In genomic region chr2:189440644-189440946, GRCh38 we compare ENCODE assay signal across 8 cellular contexts. TPM values are rescaled to one million over a fixed set of nuclear protein-coding genes. Genes with fewer than 3 reads are reported as not detected.
A peak's percentile ranks its signal among the peaks of the same experiment; 100 is the strongest.
DNase-seq lines count a peak whose midpoint lies in the region; ATAC-seq, FAIRE-seq and TF ChIP-seq lines count a peak whose summit lies in the region.

No MANE protein-coding gene starts in this region.

- H3K36me3 ChIP-seq in HepG2 (replicated peaks in 1 of 2; ENCODE audit: control insufficient read depth in 1 of 2, insufficient read depth in 2 of 2, low read length in 2 of 2), result peaks cover 0 to 8% of the 10 kb centered on the region in 2 experiments; a peak in 1 of 5 replicates
- peaks cover 0 to 6% (median 0%) of the 10 kb centered on the region in 3 donors for H3K36me3 ChIP-seq in tibial nerve

- H3K9me3 ChIP-seq in HepG2 (ENCODE audit: low read length) (no peaks in the 10 kb centered on the region), tibial nerve (no peaks in the 10 kb centered on the region)

- H3K4me1 ChIP-seq in HepG2 (ENCODE audit: insufficient read depth, low read length) (peaks cover 45% of the 10 kb centered on the region), tibial nerve (peaks cover 0 to 38% (median 13%) of the 10 kb centered on the region in 4 donors)

- no peak overlapping the region for H3K4me3 Mint-ChIP-seq in activated CD4-positive, alpha-beta T cell treated with anti-CD3 and anti-CD28 coated beads, Interleukin-2, amount 10 ng/mL, durations not matched to agents 24 days and 14 days

- ATAC-seq in HG03280 (IDR thresholded peaks at IDR 0.05; ENCODE audit: unreplicated experiment), result peak; percentile 26
- ATAC-seq in HepG2, result peak; percentile 66

- H3K4me3 ChIP-seq in astrocyte of the spinal cord (ENCODE audit: low read depth, low read length), result peak overlapping the region; percentile 86
- H3K4me3 ChIP-seq in HepG2 (replicated peaks in 1 of 3; ENCODE audit: insufficient read depth in 1 of 3, low read depth in 2 of 3, low read length in 3 of 3), result peak overlapping the region; percentile 90 to 94 (median 93)
- peak overlapping the region; percentile 68 to 88 (median 70) for H3K4me3 ChIP-seq in tibial nerve

- peak overlapping the region; percentile 99 for H3K27ac Mint-ChIP-seq in activated CD4-positive, alpha-beta T cell treated with anti-CD3 and anti-CD28 coated beads, Interleukin-2, amount 10 ng/mL, durations not matched to agents 24 days and 14 days

- DNase-seq in activated CD4-positive, alpha-beta T cell treated with anti-CD3 and anti-CD28 coated beads, Interleukin-2, amount 10 ng/mL, durations not matched to agents 24 days and 14 days, result no peak
- no peak for DNase-seq in activated CD4-positive, alpha-beta T cell treated with anti-CD3 and anti-CD28 coated beads, Interleukin-2, amount 50 U/mL, for 1 hour
- no peak for DNase-seq in astrocyte of the spinal cord (ENCODE audit: low read depth, low spot score)
- DNase-seq in HepG2 (ENCODE audit: low spot score), result no peak
- no peak for DNase-seq in tibial nerve (ENCODE audit: low spot score in 2 of 2)
- no peak for DNase-seq in NCI-H69 (lab: John Stamatoyannopoulos, UW)
- no peak for DNase-seq in NCI-H2196 (lab: John Stamatoyannopoulos, UW; ENCODE audit: unreplicated experiment)

- TF ChIP-seq RAD21 in HepG2 (CRISPR knock-in tag; IDR thresholded peaks at IDR 0.05), result no peak

- H3K9me3 Mint-ChIP-seq in activated CD4-positive, alpha-beta T cell treated with anti-CD3 and anti-CD28 coated beads, Interleukin-2, amount 10 ng/mL, durations not matched to agents 24 days and 14 days, result peaks cover 3% of the 10 kb centered on the region

- peak overlapping the region; percentile 93 for H3K9ac ChIP-seq in HepG2 (ENCODE audit: insufficient read depth, low read depth, low read length)

- peaks cover 44% of the 10 kb centered on the region for H3K79me2 ChIP-seq in HepG2 (ENCODE audit: insufficient read depth, low read length)

- peaks cover 10% of the 10 kb centered on the region for H3K36me3 Mint-ChIP-seq in activated CD4-positive, alpha-beta T cell treated with anti-CD3 and anti-CD28 coated beads, Interleukin-2, amount 10 ng/mL, durations not matched to agents 24 days and 14 days (ENCODE audit: low read depth)

- H3K27me3 Mint-ChIP-seq in activated CD4-positive, alpha-beta T cell treated with anti-CD3 and anti-CD28 coated beads, Interleukin-2, amount 10 ng/mL, durations not matched to agents 24 days and 14 days, result peaks cover 7% of the 10 kb centered on the region

- TF ChIP-seq EP300 in HepG2 (IDR thresholded peaks at IDR 0.05; ENCODE audit: low read depth in 2 of 2, low read length in 2 of 2) (no peak), HepG2 (CRISPR knock-in tag; IDR thresholded peaks at IDR 0.05; ENCODE audit: borderline replicate concordance) (no peak), tibial nerve (IDR thresholded peaks at IDR 0.05) (no peak)

- no peak for FAIRE-seq in HepG2 (lab: Jason Lieb, UNC)

- H3K27ac ChIP-seq in HepG2 (ENCODE audit: extremely low read length, insufficient read depth, low read length), result peak overlapping the region; percentile 82
- H3K27ac ChIP-seq in tibial nerve, result peak overlapping the region; percentile 88 to 97 (median 93)

- TF ChIP-seq POLR2A in HepG2 (IDR thresholded peaks at IDR 0.05; ENCODE audit: insufficient read depth in 1 of 2, low read depth in 2 of 2, low read length in 2 of 2), result no peak
- TF ChIP-seq POLR2A in tibial nerve (IDR thresholded peaks at IDR 0.05), result no peak

- CTCF ChIA-PET in HepG2 (lab: Yijun Ruan, JAX; ENCODE audit: low intra/inter-chr PET ratio, low total read pairs), result no interaction called here

- BruUV-seq in HepG2 (replicated peaks; lab: Mats Ljungman, UMichigan), result TSS peak; percentile 94

- intact Hi-C loops in activated CD4-positive, alpha-beta T cell treated with anti-CD3 and anti-CD28 coated beads, Interleukin-2, amount 10 ng/mL, durations not matched to agents 24 days and 14 days (cut with micrococcal nuclease), result loop anchor here (2.0 to 10.0 kb wide), 5 partner anchors 142 to 874 kb away; partner anchors contain the start of genes ASNSD1, HIBCH and SLC40A1
- intact Hi-C loops in HepG2 (cut with micrococcal nuclease; ENCODE audit: unreplicated experiment), result loop anchor here (2.0 to 5.0 kb wide), 2 partner anchors 322 to 342 kb away; partner anchors contain the start of genes ORMDL1, OSGEPL1 and PMS1

- no peaks in the 10 kb centered on the region for H4K20me1 ChIP-seq in HepG2 (ENCODE audit: insufficient read depth, low read length)

- WGBS in HepG2 (ENCODE audit: low lambda C conversion rate), result under 1% methylated on average over 8 of the region's 8 CpGs
- 0 to 1% methylated on average over 8 of the region's 8 CpGs for WGBS in tibial nerve, 2 donors

- peak overlapping the region; percentile 89 for H2AFZ ChIP-seq in HepG2 (ENCODE audit: low read length)

- TF ChIP-seq CTCF in astrocyte of the spinal cord (IDR thresholded peaks at IDR 0.05; ENCODE audit: low read depth, low read length) (no peak), HepG2 (CRISPR knock-in tag; IDR thresholded peaks at IDR 0.05) (no peak), tibial nerve (IDR thresholded peaks at IDR 0.05) (no peak)

- in situ Hi-C loops in astrocyte of the spinal cord (cut with HindIII; ENCODE audit: low sequenced_read_pairs) (no loop called here), HepG2 (cut with HindIII; ENCODE audit: extremely low pct_ligation_motif_present, low pct_unique_long_range_greater_than_20kb) (loop anchor here (25.0 kb wide), 1 partner anchor 1903 kb away; no protein-coding TSS in a partner anchor)

- peak overlapping the region; percentile 78 for H3K4me2 ChIP-seq in HepG2 (ENCODE audit: low read depth, low read length)

- H3K27me3 ChIP-seq in HepG2 (ENCODE audit: control insufficient read depth in 1 of 2, insufficient read depth in 2 of 2, low read length in 2 of 2) (no peaks in the 10 kb centered on the region; a peak in 1 of 5 replicates), tibial nerve (no peaks in the 10 kb centered on the region)

- H3K4me1 Mint-ChIP-seq in activated CD4-positive, alpha-beta T cell treated with anti-CD3 and anti-CD28 coated beads, Interleukin-2, amount 10 ng/mL, durations not matched to agents 24 days and 14 days, result peaks cover 11% of the 10 kb centered on the region

- POLR2A ChIA-PET in HepG2 (lab: Yijun Ruan, JAX), result interaction anchor here (0.7 to 3.0 kb wide), 16 partner anchors 9 to 343 kb away, joined by 3 to 24 read pairs (median 4); partner anchors contain the start of genes ANKAR, ORMDL1, OSGEPL1 and PMS1

TF ChIP-seq in HepG2, 621 proteins besides CTCF, POLR2A, EP300 and RAD21 (continues in another document):
- TF ChIP-seq MTA1 (CRISPR knock-in tag; IDR thresholded peaks at IDR 0.05; ENCODE audit: borderline replicate concordance) (no peak), ATF5 (CRISPR knock-in tag; IDR thresholded peaks at IDR 0.05; ENCODE audit: low read depth) (no peak), KDM1A (CRISPR knock-in tag; IDR thresholded peaks at IDR 0.05) (no peak), ELF1 (CRISPR knock-in tag; IDR thresholded peaks at IDR 0.05) (no peak), ZFP1 (CRISPR knock-in tag; IDR thresholded peaks at IDR 0.05) (no peak), NRL (CRISPR knock-in tag; IDR thresholded peaks at IDR 0.05; ENCODE audit: borderline replicate concordance) (no peak), MEF2D (CRISPR knock-in tag; IDR thresholded peaks at IDR 0.05) (no peak), PBX3 (CRISPR knock-in tag; IDR thresholded peaks at IDR 0.05; ENCODE audit: borderline replicate concordance) (no peak), ZNF570 (CRISPR knock-in tag; IDR thresholded peaks at IDR 0.05; ENCODE audit: borderline replicate concordance) (no peak)

RNA-seq across cellular contexts. Expression of gene WDR75, which starts 0.7 kb away (rescaled TPM):
- total RNA-seq in activated CD4-positive, alpha-beta T cell treated with anti-CD3 and anti-CD28 coated beads, Interleukin-2, amount 10 ng/mL, durations not matched to agents 24 days and 14 days, result 117 and 121 TPM in 2 replicates
- total RNA-seq in HepG2 (2016; rRNA removed; fragmentation: Illumina TruSeq; extraction: Trizol) (74.1 and 106 TPM in 2 replicates), tibial nerve (10 to 100 TPM; 24.1 to 46.0 (median 37.5) TPM)
- 6.7 and 7.8 TPM in 2 replicates for total RNA-seq in HepG2 (2016; cell fraction: cytosol; rRNA removed; fragmentation: Illumina TruSeq; extraction: Trizol; ENCODE audit: low read depth)
- 78.8 and 111 TPM in 2 replicates for total RNA-seq in HepG2 (2016; cell fraction: insoluble cytoplasmic fraction; rRNA removed; fragmentation: Illumina TruSeq; extraction: Trizol)
- 18.3 and 22.3 TPM in 2 replicates for total RNA-seq in HepG2 (2016; cell fraction: membrane; rRNA removed; fragmentation: Illumina TruSeq; extraction: Trizol)
- total RNA-seq in HepG2 (2016; cell fraction: nucleus; rRNA removed; fragmentation: Illumina TruSeq; extraction: Trizol), result 104 and 105 TPM in 2 replicates
- 54.5 and 63.0 TPM in 2 replicates for polyA plus RNA-seq in HepG2 (2011; rRNA removed)
- polyA plus RNA-seq in HepG2 (2011; cell fraction: cytosol; rRNA removed), result 11.8 and 17.9 TPM in 2 replicates
- 60.9 and 85.0 TPM in 2 replicates for polyA plus RNA-seq in HepG2 (2011; cell fraction: nucleus; rRNA removed)
- 34.1 and 68.0 TPM in 2 replicates for polyA plus RNA-seq in HepG2 (2012)
- 2.4 and 2.5 TPM in 2 replicates for polyA plus RNA-seq in HepG2 (2016; cell fraction: cytosol; fragmentation: Illumina TruSeq; extraction: Trizol; ENCODE audit: low read depth)
- polyA plus RNA-seq in HepG2 (2016; cell fraction: insoluble cytoplasmic fraction; fragmentation: Illumina TruSeq; extraction: Trizol; ENCODE audit: low read depth), result 68.6 and 69.2 TPM in 2 replicates
- polyA plus RNA-seq in HepG2 (2016; cell fraction: membrane; fragmentation: Illumina TruSeq; extraction: Trizol; ENCODE audit: low read depth), result 5.7 and 7.8 TPM in 2 replicates
- 100 and 103 TPM in 2 replicates for polyA plus RNA-seq in HepG2 (2016; cell fraction: nucleus; fragmentation: Illumina TruSeq; extraction: Trizol; ENCODE audit: insufficient read depth, low read depth)
- 46.4 and 64.2 TPM in 2 replicates for polyA minus RNA-seq in HepG2 (2011; rRNA and poly(A)+ RNA removed; ENCODE audit: low replicate concordance)
- 20.1 and 21.0 TPM in 2 replicates for polyA minus RNA-seq in HepG2 (2011; cell fraction: cytosol; rRNA and poly(A)+ RNA removed)
- 240 and 258 TPM in 2 replicates for polyA minus RNA-seq in HepG2 (2011; cell fraction: nucleus; rRNA and poly(A)+ RNA removed)
